In genomic region chr3:175659951-175660350, GRCh38 we compare ENCODE assay signal across 18 cellular contexts.
DNase-seq lines count a peak whose midpoint lies in the region; FAIRE-seq and TF ChIP-seq lines count a peak whose summit lies in the region.
"Had no signal": no experiment of that assay in that cellular context is flagged by ENCODE, and none has a peak within 500 bp of the region (broad histone marks: within the 10 kb centered on the region; RNA-seq: fewer than 3 reads in every experiment).

No MANE protein-coding gene starts in this region.

- intact Hi-C loops in Caco-2 (cut with micrococcal nuclease; ENCODE audit: unreplicated experiment) = no loop called here

- no peaks in the 10 kb centered on the region for H3K27me3 Mint-ChIP-seq in Caco-2 (ENCODE audit: insufficient read depth, unreplicated experiment)
- H3K27me3 Mint-ChIP-seq: CD4-positive, alpha-beta T cell had no signal

- H3K27me3 ChIP-seq in bronchial epithelial cell (ENCODE audit: control insufficient read depth, insufficient read depth, low read length) (no peaks in the 10 kb centered on the region), keratinocyte (ENCODE audit: control insufficient read depth, extremely low read depth, insufficient read depth, low read length) (no peaks in the 10 kb centered on the region), Caco-2 (replicated peaks; ENCODE audit: control insufficient read depth, insufficient read depth, low read length) (no peaks in the 10 kb centered on the region)

- dilution Hi-C loops in keratinocyte (cut with MboI; ENCODE audit: extremely low pct_ligation_motif_present, low sequenced_read_pairs) = no loop called here

- no TSS peak for BruUV-seq in Caco-2 (replicated peaks; lab: Mats Ljungman, UMichigan)

- POLR2A ChIA-PET in Caco-2 (lab: Charles Lee) = no interaction called here

- H3K4me1 ChIP-seq in keratinocyte (ENCODE audit: control insufficient read depth, extremely low read depth, insufficient read depth, low read length) (peaks cover 2% of the 10 kb centered on the region), Caco-2 (no peaks in the 10 kb centered on the region)

- no peak overlapping the region for H3K9ac ChIP-seq in keratinocyte (ENCODE audit: control insufficient read depth, extremely low read depth, insufficient read depth, low read length)
- H3K9ac ChIP-seq: KMS-11 had no signal

- H3K79me2 ChIP-seq in keratinocyte (ENCODE audit: control insufficient read depth, insufficient read depth, low read length) = no peaks in the 10 kb centered on the region

- no peak overlapping the region for H3K27ac ChIP-seq in keratinocyte (ENCODE audit: control insufficient read depth, insufficient read depth, low read length)
- H3K27ac ChIP-seq: KMS-11 had no signal

- no peaks in the 10 kb centered on the region for H3K9me3 Mint-ChIP-seq in Caco-2 (ENCODE audit: unreplicated experiment)

- H3K36me3 ChIP-seq in bronchial epithelial cell (ENCODE audit: control insufficient read depth, insufficient read depth, low read length) = no peaks in the 10 kb centered on the region
- no peaks in the 10 kb centered on the region for H3K36me3 ChIP-seq in keratinocyte (ENCODE audit: control insufficient read depth in 2 of 2, extremely low read depth in 1 of 2, insufficient read depth in 2 of 2, low read length in 2 of 2)
- H3K36me3 ChIP-seq in Caco-2 (ENCODE audit: control insufficient read depth, insufficient read depth, low read length) = no peaks in the 10 kb centered on the region

- H4K20me1 ChIP-seq in keratinocyte (ENCODE audit: control insufficient read depth, extremely low read depth, insufficient read depth, low read length) = no peaks in the 10 kb centered on the region

- no peak overlapping the region for H3K4me3 ChIP-seq in bronchial epithelial cell (ENCODE audit: low read depth, low read length)
- H3K4me3 ChIP-seq in keratinocyte (ENCODE audit: control insufficient read depth in 2 of 3, extremely low read depth in 1 of 3, insufficient read depth in 2 of 3, low read depth in 1 of 3, low read length in 3 of 3) = no peak overlapping the region
- H3K4me3 ChIP-seq in Caco-2 (ENCODE audit: low read depth, low read length) = no peak overlapping the region

- DNase-seq in NCI-H524 treated with DMSO at 0.1 percent for 48 hours (lab: John Stamatoyannopoulos, UW) (peak; percentile 0), NCI-H524 (lab: John Stamatoyannopoulos, UW) (no peak), HT1080 (ENCODE audit: low read depth) (peak; percentile 54), bronchial epithelial cell (ENCODE audit: low read depth) (peak; percentile 75), keratinocyte (ENCODE audit: low read depth, low spot score) (peak; percentile 11), Caco-2 (no peak), ACHN (no peak), hippocampal formation (lab: John Stamatoyannopoulos, UW) (no peak)
- DNase-seq: 8988T; CD4-positive, alpha-beta T cell; EL; H7; NCI-H1048; NCI-H1436; NCI-H2029; SW 1271 had no signal

- H3K9me3 ChIP-seq in keratinocyte (ENCODE audit: control insufficient read depth, low read depth, low read length) (no peaks in the 10 kb centered on the region), Caco-2 (no peaks in the 10 kb centered on the region)

- in situ Hi-C loops in ACHN (cut with HindIII; ENCODE audit: low pct_ligation_motif_present, low pct_unique_long_range_greater_than_20kb, low sequenced_read_pairs) = no loop called here

- H3K36me3 Mint-ChIP-seq in Caco-2 (ENCODE audit: insufficient read depth, unreplicated experiment) = no peaks in the 10 kb centered on the region

- no peaks in the 10 kb centered on the region for H3K9me1 ChIP-seq in keratinocyte (ENCODE audit: control insufficient read depth, extremely low read depth, insufficient read depth, low read length)

- H3K4me2 ChIP-seq in keratinocyte (ENCODE audit: control insufficient read depth, extremely low read depth, insufficient read depth, low read depth, low read length) = no peak overlapping the region
- H3K4me2 ChIP-seq: KMS-11 had no signal

- CTCF ChIA-PET in Caco-2 (lab: Charles Lee) = no interaction called here

- FAIRE-seq in bronchial epithelial cell (lab: Jason Lieb, UNC) = no peak
- no peak for FAIRE-seq in keratinocyte (lab: Jason Lieb, UNC)
- FAIRE-seq: GM12891 had no signal

- H3K27ac Mint-ChIP-seq in Caco-2 (ENCODE audit: unreplicated experiment) = no peak overlapping the region
- H3K27ac Mint-ChIP-seq: CD4-positive, alpha-beta T cell had no signal

- no peak overlapping the region for H3K4me3 Mint-ChIP-seq in Caco-2 (ENCODE audit: unreplicated experiment)
- H3K4me3 Mint-ChIP-seq: CD4-positive, alpha-beta T cell had no signal

- TF ChIP-seq CTCF in bronchial epithelial cell (IDR thresholded peaks at IDR 0.05; ENCODE audit: insufficient read depth, low read length, severe bottlenecking) (no peak), keratinocyte (optimal IDR thresholded peaks at IDR 0.05 in 1 of 3, IDR thresholded peaks at IDR 0.05 in 1 of 3, conservative IDR thresholded peaks at IDR 0.05 in 1 of 3; ENCODE audit: extremely low read depth in 1 of 3, insufficient read depth in 2 of 3, low read length in 3 of 3) (no peak), Caco-2 (IDR thresholded peaks at IDR 0.05; ENCODE audit: insufficient read depth in 1 of 2, low read depth in 1 of 2, low read length in 1 of 2, severe bottlenecking in 1 of 2, unreplicated experiment in 1 of 2) (no peak)

- H3K4me1 Mint-ChIP-seq in Caco-2 (ENCODE audit: low read depth, unreplicated experiment) = no peaks in the 10 kb centered on the region

- H2AFZ ChIP-seq in keratinocyte (ENCODE audit: control insufficient read depth, low read length) = peak overlapping the region; percentile 10

Comparison
In these comparisons a context has a peak if more than half of its experiments do, and no peak if none do; other contexts are left out.
1. DNase-seq: peak in NCI-H524 treated with DMSO at 0.1 percent for 48 hours (single experiment), HT1080 (single experiment), bronchial epithelial cell (single experiment) and keratinocyte (single experiment); none in NCI-H524 (0 of 2), Caco-2 (0 of 2), ACHN (single experiment) and hippocampal formation (0 of 2).